1 cellular context compared by ENCODE assay signal in the genomic region with DNA sequence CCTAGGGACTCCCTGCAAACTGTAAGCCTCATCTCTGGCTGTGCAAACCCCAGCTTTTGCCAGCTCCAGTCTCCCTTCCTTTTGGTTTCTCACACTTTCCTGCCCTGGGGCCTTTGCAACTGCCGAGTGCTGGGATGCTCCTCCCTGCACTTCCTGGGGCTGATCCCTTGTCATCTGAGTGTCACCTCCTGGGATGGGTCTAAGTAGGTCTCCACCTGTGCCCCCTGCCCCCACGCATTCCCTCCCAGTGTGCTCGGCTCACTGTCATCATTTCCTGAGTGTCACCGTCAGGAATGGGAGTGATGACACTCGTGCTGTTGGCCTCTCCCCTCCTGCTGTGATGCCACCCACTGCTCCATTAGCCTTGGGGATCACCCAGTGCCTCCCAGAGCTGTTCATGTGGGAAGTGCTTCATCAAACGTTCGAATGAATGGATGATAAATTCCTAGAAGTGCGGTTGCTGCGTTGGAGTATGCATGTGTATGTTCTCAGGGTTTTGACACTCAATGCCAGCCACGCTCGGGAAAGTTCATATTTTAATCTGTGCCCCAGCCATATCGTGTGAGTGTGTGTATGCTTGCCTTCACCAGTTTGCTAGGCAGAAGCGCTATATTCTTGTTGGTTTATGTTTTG.
TF ChIP-seq lines count a peak whose summit lies in the region.

No MANE protein-coding gene starts in this region.

TF ChIP-seq in IMR-90, 13 proteins besides CTCF, POLR2A, EP300 and RAD21:
- no peak for TF ChIP-seq BHLHE40 (IDR thresholded peaks at IDR 0.05; ENCODE audit: low read depth, low read length)
- no peak for TF ChIP-seq USF2 (IDR thresholded peaks at IDR 0.05; ENCODE audit: low read depth, low read length)
- no peak for TF ChIP-seq FOS (IDR thresholded peaks at IDR 0.05; ENCODE audit: low read depth, low read length)
- TF ChIP-seq ELK1 (IDR thresholded peaks at IDR 0.05; ENCODE audit: borderline replicate concordance, low read depth, low read length) = no peak
- no peak for TF ChIP-seq RFX5 (IDR thresholded peaks at IDR 0.05; ENCODE audit: low read depth, low read length)
